In the genomic region with DNA sequence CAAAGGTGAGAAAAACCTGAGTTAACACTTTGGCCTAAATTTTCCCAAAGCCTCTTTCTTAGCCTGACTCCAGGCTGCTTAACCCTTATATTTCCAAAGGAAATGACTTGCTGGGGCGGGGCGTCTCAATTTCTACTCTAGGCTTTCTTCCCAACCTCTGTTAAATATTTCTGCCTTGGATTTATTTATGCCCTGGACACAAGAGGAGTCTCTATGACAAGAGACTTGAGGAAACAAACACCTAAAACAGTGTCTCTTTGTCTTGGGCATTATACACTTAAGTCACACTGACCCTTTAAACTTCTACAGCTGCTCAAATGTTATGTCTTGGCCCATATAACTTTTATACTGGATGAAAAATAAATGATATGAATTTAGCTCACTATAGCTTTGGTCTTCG, we compare ENCODE assay signal across 11 cellular contexts. TPM values are rescaled to one million over a fixed set of nuclear protein-coding genes. Genes with fewer than 3 reads are reported as not detected.
DNase-seq lines count a peak whose midpoint lies in the region; ATAC-seq and TF ChIP-seq lines count a peak whose summit lies in the region.
"Had no signal": no experiment of that assay in that cellular context is flagged by ENCODE, and none has a peak within 500 bp of the region (broad histone marks: within the 10 kb centered on the region; RNA-seq: fewer than 3 reads in every experiment).

No MANE protein-coding gene starts in this region.

- peak overlapping the region; percentile 26 for H3K4me3 Mint-ChIP-seq in activated CD4-positive, alpha-beta T cell treated with anti-CD3 and anti-CD28 coated beads, Interleukin-2, amount 10 ng/mL, durations not matched to agents 7 days and 5 days
- no peak overlapping the region for H3K4me3 Mint-ChIP-seq in chondrocyte (ENCODE audit: unreplicated experiment)
- H3K4me3 Mint-ChIP-seq in stimulated activated naive B cell treated with anti-CD40 and anti-IgM and Interleukin-4, amounts not matched to agents 10 μg/mL and 1 μg/mL and 100 μg/mL, for 72 hours, result no peak overlapping the region

- H3K27ac Mint-ChIP-seq in activated CD4-positive, alpha-beta T cell treated with anti-CD3 and anti-CD28 coated beads, Interleukin-2, amount 10 ng/mL, durations not matched to agents 7 days and 5 days, result peak overlapping the region; percentile 82
- peak overlapping the region; percentile 99 for H3K27ac Mint-ChIP-seq in chondrocyte (ENCODE audit: unreplicated experiment)
- H3K27ac Mint-ChIP-seq in stimulated activated naive B cell treated with anti-CD40 and anti-IgM and Interleukin-4, amounts not matched to agents 10 μg/mL and 1 μg/mL and 100 μg/mL, for 72 hours, result peak overlapping the region; percentile 25

- TF ChIP-seq CTCF in RWPE1 (conservative IDR thresholded peaks at IDR 0.05; ENCODE audit: low read depth) (no peak), chondrocyte (IDR thresholded peaks at IDR 0.05) (no peak)

- peak overlapping the region; percentile 45; the same call in 1 of the 2 replicates for H3K27ac ChIP-seq in RWPE1
- H3K27ac ChIP-seq: parathyroid adenoma had no signal

- H3K27me3 Mint-ChIP-seq in activated CD4-positive, alpha-beta T cell treated with anti-CD3 and anti-CD28 coated beads, Interleukin-2, amount 10 ng/mL, durations not matched to agents 7 days and 5 days, result no peaks in the 10 kb centered on the region
- no peaks in the 10 kb centered on the region for H3K27me3 Mint-ChIP-seq in chondrocyte (ENCODE audit: low read depth)
- no peaks in the 10 kb centered on the region for H3K27me3 Mint-ChIP-seq in stimulated activated naive B cell treated with anti-CD40 and anti-IgM and Interleukin-4, amounts not matched to agents 10 μg/mL and 1 μg/mL and 100 μg/mL, for 72 hours

- DNase-seq in activated CD4-positive, alpha-beta T cell treated with anti-CD3 and anti-CD28 coated beads, Interleukin-2, amount 10 ng/mL, durations not matched to agents 7 days and 5 days, result no peak
- DNase-seq in activated CD4-positive, alpha-beta T cell treated with anti-CD3 and anti-CD28 coated beads for 4 hours, result no peak
- DNase-seq in RWPE1 (ENCODE audit: low spot score), result no peak
- no peak for DNase-seq in chondrocyte (ENCODE audit: low spot score)
- DNase-seq in stimulated activated naive B cell treated with anti-CD40 and anti-IgM and Interleukin-4, amounts not matched to agents 10 μg/mL and 1 μg/mL and 100 μg/mL, for 72 hours, result no peak
- DNase-seq in COLO668 (lab: John Stamatoyannopoulos, UW; ENCODE audit: unreplicated experiment), result no peak
- DNase-seq in GOT3 (lab: John Stamatoyannopoulos, UW), result no peak
- no peak for DNase-seq in posterior vena cava (ENCODE audit: low spot score)
- DNase-seq: islet precursor cell, SW 1271 had no signal

- ATAC-seq in stimulated activated naive B cell treated with anti-CD40 and anti-IgM and Interleukin-4, amounts not matched to agents 10 μg/mL and 1 μg/mL and 100 μg/mL, for 72 hours (replicated peaks), result no peak

- peaks cover 76% of the 10 kb centered on the region for H3K4me1 Mint-ChIP-seq in activated CD4-positive, alpha-beta T cell treated with anti-CD3 and anti-CD28 coated beads, Interleukin-2, amount 10 ng/mL, durations not matched to agents 7 days and 5 days
- H3K4me1 Mint-ChIP-seq in chondrocyte (ENCODE audit: low read depth), result peaks cover 56% of the 10 kb centered on the region
- H3K4me1 Mint-ChIP-seq in stimulated activated naive B cell treated with anti-CD40 and anti-IgM and Interleukin-4, amounts not matched to agents 10 μg/mL and 1 μg/mL and 100 μg/mL, for 72 hours, result peaks cover 34 to 44% of the 10 kb centered on the region in 2 donors

- intact Hi-C loops in posterior vena cava (cut with DNase I), result loop anchor here in 1 of 2 donors (10.0 kb wide), 1 partner anchor 135 kb away; no protein-coding TSS in a partner anchor

- POLR2A ChIA-PET in activated CD4-positive, alpha-beta T cell treated with anti-CD3 and anti-CD28 coated beads, Interleukin-2, amount 10 ng/mL, durations not matched to agents 7 days and 5 days (lab: Charles Lee), result interaction anchor here (1.1 kb wide), 1 partner anchor 525 kb away, joined by 4 read pairs; the partner anchor contains the start of gene GABPB1
- POLR2A ChIA-PET in RWPE1 (lab: Yijun Ruan, JAX; ENCODE audit: low non-redundant PET), result no interaction called here

- CTCF ChIA-PET in activated CD4-positive, alpha-beta T cell treated with anti-CD3 and anti-CD28 coated beads, Interleukin-2, amount 10 ng/mL, durations not matched to agents 7 days and 5 days (lab: Charles Lee), result interaction anchor here (0.6 kb wide), 1 partner anchor 1280 kb away, joined by 3 read pairs; no protein-coding TSS in a partner anchor
- CTCF ChIA-PET in RWPE1 (lab: Yijun Ruan, JAX), result interaction anchor here (0.5 kb wide), 1 partner anchor 104 kb away, joined by 4 read pairs; no protein-coding TSS in a partner anchor

- peaks cover 3% of the 10 kb centered on the region for H3K9me3 Mint-ChIP-seq in activated CD4-positive, alpha-beta T cell treated with anti-CD3 and anti-CD28 coated beads, Interleukin-2, amount 10 ng/mL, durations not matched to agents 7 days and 5 days
- H3K9me3 Mint-ChIP-seq in chondrocyte (ENCODE audit: low read depth), result no peaks in the 10 kb centered on the region
- H3K9me3 Mint-ChIP-seq in stimulated activated naive B cell treated with anti-CD40 and anti-IgM and Interleukin-4, amounts not matched to agents 10 μg/mL and 1 μg/mL and 100 μg/mL, for 72 hours, result no peaks in the 10 kb centered on the region

- H3K36me3 Mint-ChIP-seq in activated CD4-positive, alpha-beta T cell treated with anti-CD3 and anti-CD28 coated beads, Interleukin-2, amount 10 ng/mL, durations not matched to agents 7 days and 5 days (ENCODE audit: low read depth), result peaks cover 2% of the 10 kb centered on the region
- H3K36me3 Mint-ChIP-seq in chondrocyte (ENCODE audit: low read depth), result no peaks in the 10 kb centered on the region
- H3K36me3 Mint-ChIP-seq in stimulated activated naive B cell treated with anti-CD40 and anti-IgM and Interleukin-4, amounts not matched to agents 10 μg/mL and 1 μg/mL and 100 μg/mL, for 72 hours, result no peaks in the 10 kb centered on the region

RNA-seq across cellular contexts. Expression of gene AP4E1, which starts 28.3 kb away (rescaled TPM):
- 10 to 100 TPM; 12.7 to 14.1 TPM for total RNA-seq in activated CD4-positive, alpha-beta T cell treated with anti-CD3 and anti-CD28 coated beads, Interleukin-2, amount 10 ng/mL, durations not matched to agents 7 days and 5 days
- total RNA-seq in chondrocyte (12.0 to 13.2 TPM (median 13.1 TPM) in 3 replicates), posterior vena cava (10 to 100 TPM; 11.5 to 18.6 TPM)

Comparison
In these comparisons a context has a peak if more than half of its experiments do, and no peak if none do; other contexts are left out.
1. H3K27ac Mint-ChIP-seq: peak in every context shown above with its lines; median percentile 99 in chondrocyte; 82 in activated CD4-positive, alpha-beta T cell treated with anti-CD3 and anti-CD28 coated beads, Interleukin-2, amount 10 ng/mL, durations not matched to agents 7 days and 5 days; 25 in stimulated activated naive B cell treated with anti-CD40 and anti-IgM and Interleukin-4, amounts not matched to agents 10 μg/mL and 1 μg/mL and 100 μg/mL, for 72 hours.